In the genomic region with DNA sequence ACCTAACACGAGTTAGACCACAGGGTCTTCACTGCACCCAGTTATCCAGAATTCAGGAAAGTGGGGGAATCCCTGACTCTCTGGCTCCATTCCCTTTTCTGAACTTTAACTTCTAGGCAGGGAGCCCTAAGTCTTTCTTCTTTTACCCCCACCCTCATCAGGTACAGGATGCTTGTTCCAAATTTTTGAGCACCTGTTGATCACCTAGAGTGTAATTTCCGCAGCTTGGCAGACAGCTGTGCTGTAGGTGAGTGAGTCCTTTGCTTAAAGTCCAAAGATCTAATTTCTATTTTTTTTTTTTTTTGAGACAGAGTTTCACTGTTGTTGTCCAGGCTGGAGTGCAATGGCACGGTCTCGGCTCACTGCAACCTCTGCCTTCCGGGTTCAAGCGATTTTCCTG, we compare ENCODE assay signal across 2 cellular contexts.
TF ChIP-seq lines count a peak whose summit lies in the region.

No MANE protein-coding gene starts in this region.

TF ChIP-seq in IMR-90, 13 proteins besides CTCF, POLR2A, EP300 and RAD21:
- TF ChIP-seq RFX5 (IDR thresholded peaks at IDR 0.05; ENCODE audit: low read depth, low read length) (no peak), CEBPB (IDR thresholded peaks at IDR 0.05; ENCODE audit: low read depth, low read length) (no peak), NFE2L2 (IDR thresholded peaks at IDR 0.05; ENCODE audit: low read depth, low read length) (no peak), MAFK (IDR thresholded peaks at IDR 0.05; ENCODE audit: low read depth, low read length) (no peak), CHD1 (IDR thresholded peaks at IDR 0.05; ENCODE audit: low read depth, low read length) (no peak)
- TF ChIP-seq, protein P1, sequence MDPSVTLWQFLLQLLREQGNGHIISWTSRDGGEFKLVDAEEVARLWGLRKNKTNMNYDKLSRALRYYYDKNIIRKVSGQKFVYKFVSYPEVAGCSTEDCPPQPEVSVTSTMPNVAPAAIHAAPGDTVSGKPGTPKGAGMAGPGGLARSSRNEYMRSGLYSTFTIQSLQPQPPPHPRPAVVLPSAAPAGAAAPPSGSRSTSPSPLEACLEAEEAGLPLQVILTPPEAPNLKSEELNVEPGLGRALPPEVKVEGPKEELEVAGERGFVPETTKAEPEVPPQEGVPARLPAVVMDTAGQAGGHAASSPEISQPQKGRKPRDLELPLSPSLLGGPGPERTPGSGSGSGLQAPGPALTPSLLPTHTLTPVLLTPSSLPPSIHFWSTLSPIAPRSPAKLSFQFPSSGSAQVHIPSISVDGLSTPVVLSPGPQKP (IDR thresholded peaks at IDR 0.05; ENCODE audit: borderline replicate concordance, low read depth, low read length) = no peak

TF ChIP-seq in liver, 16 proteins besides CTCF, POLR2A, EP300 and RAD21:
- peak in 1 of 2 donors; percentile 39 for TF ChIP-seq JUND (IDR thresholded peaks at IDR 0.05)
- no peak for TF ChIP-seq GABPA (IDR thresholded peaks at IDR 0.05 in 1 of 2, conservative IDR thresholded peaks at IDR 0.05 in 1 of 2)
- TF ChIP-seq, protein P2, sequence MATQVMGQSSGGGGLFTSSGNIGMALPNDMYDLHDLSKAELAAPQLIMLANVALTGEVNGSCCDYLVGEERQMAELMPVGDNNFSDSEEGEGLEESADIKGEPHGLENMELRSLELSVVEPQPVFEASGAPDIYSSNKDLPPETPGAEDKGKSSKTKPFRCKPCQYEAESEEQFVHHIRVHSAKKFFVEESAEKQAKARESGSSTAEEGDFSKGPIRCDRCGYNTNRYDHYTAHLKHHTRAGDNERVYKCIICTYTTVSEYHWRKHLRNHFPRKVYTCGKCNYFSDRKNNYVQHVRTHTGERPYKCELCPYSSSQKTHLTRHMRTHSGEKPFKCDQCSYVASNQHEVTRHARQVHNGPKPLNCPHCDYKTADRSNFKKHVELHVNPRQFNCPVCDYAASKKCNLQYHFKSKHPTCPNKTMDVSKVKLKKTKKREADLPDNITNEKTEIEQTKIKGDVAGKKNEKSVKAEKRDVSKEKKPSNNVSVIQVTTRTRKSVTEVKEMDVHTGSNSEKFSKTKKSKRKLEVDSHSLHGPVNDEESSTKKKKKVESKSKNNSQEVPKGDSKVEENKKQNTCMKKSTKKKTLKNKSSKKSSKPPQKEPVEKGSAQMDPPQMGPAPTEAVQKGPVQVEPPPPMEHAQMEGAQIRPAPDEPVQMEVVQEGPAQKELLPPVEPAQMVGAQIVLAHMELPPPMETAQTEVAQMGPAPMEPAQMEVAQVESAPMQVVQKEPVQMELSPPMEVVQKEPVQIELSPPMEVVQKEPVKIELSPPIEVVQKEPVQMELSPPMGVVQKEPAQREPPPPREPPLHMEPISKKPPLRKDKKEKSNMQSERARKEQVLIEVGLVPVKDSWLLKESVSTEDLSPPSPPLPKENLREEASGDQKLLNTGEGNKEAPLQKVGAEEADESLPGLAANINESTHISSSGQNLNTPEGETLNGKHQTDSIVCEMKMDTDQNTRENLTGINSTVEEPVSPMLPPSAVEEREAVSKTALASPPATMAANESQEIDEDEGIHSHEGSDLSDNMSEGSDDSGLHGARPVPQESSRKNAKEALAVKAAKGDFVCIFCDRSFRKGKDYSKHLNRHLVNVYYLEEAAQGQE (IDR thresholded peaks at IDR 0.05) = no peak
- peak; percentile 15 to 60 for TF ChIP-seq RXRA (IDR thresholded peaks at IDR 0.05)
- TF ChIP-seq, protein P3, sequence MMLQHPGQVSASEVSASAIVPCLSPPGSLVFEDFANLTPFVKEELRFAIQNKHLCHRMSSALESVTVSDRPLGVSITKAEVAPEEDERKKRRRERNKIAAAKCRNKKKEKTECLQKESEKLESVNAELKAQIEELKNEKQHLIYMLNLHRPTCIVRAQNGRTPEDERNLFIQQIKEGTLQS (IDR thresholded peaks at IDR 0.05) = no peak
- peak; percentile 58 for TF ChIP-seq HNF4G (IDR thresholded peaks at IDR 0.05)
- TF ChIP-seq FOXA1 (IDR thresholded peaks at IDR 0.05) = no peak
- no peak for TF ChIP-seq NR2F2 (IDR thresholded peaks at IDR 0.05)
- no peak for TF ChIP-seq EGR1 (IDR thresholded peaks at IDR 0.05; ENCODE audit: low read depth in 2 of 2)
- TF ChIP-seq, protein P4, sequence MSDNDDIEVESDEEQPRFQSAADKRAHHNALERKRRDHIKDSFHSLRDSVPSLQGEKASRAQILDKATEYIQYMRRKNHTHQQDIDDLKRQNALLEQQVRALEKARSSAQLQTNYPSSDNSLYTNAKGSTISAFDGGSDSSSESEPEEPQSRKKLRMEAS (IDR thresholded peaks at IDR 0.05) = no peak
- TF ChIP-seq SP1 (IDR thresholded peaks at IDR 0.05) = peak; percentile 26
- TF ChIP-seq HNF4A (conservative IDR thresholded peaks at IDR 0.05) = peak; percentile 87 to 89
- TF ChIP-seq YY1 (IDR thresholded peaks at IDR 0.05) = peak; percentile 31
- TF ChIP-seq, protein P5, sequence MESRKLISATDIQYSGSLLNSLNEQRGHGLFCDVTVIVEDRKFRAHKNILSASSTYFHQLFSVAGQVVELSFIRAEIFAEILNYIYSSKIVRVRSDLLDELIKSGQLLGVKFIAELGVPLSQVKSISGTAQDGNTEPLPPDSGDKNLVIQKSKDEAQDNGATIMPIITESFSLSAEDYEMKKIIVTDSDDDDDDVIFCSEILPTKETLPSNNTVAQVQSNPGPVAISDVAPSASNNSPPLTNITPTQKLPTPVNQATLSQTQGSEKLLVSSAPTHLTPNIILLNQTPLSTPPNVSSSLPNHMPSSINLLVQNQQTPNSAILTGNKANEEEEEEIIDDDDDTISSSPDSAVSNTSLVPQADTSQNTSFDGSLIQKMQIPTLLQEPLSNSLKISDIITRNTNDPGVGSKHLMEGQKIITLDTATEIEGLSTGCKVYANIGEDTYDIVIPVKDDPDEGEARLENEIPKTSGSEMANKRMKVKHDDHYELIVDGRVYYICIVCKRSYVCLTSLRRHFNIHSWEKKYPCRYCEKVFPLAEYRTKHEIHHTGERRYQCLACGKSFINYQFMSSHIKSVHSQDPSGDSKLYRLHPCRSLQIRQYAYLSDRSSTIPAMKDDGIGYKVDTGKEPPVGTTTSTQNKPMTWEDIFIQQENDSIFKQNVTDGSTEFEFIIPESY (IDR thresholded peaks at IDR 0.05) = no peak
- TF ChIP-seq TAF1 (conservative IDR thresholded peaks at IDR 0.05) = no peak
- TF ChIP-seq FOXA2 (IDR thresholded peaks at IDR 0.05) = no peak
